Comparison of ENCODE assay signal across 40 cellular contexts in the genomic region with DNA sequence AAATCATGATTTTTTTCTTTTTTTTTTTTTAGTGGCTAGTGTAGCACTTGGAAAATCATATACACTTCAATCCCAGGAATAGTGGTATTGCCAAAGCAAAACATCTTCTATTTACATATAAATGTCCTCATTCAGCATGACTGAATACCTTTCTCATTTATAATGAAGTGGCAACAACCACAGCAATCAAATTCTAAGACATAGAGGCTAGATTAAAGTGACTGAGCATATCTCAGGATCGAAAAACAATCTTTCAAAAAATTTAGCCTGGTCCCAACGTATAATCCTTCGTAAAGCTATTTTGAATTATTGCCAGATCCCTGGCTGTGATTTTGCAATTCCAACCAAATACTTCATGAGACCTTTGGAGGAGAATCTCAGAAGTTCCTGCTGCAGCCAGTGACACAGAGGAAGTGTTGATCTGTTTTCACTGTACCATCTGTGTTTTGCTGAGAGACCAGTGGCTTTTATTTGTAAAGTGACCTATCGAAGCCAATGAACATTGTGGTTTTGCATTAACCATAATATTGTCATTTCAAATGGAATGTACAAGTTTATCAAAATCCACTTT. TPM values are rescaled to one million over a fixed set of nuclear protein-coding genes. Genes with fewer than 3 reads are reported as not detected.
"Had no signal": no experiment of that assay in that cellular context is flagged by ENCODE, and none has a peak within 500 bp of the region (broad histone marks: within the 10 kb centered on the region; RNA-seq: fewer than 3 reads in every experiment).

No MANE protein-coding gene starts in this region.

- H3K9me3 Mint-ChIP-seq: activated CD4-positive, alpha-beta T cell treated with anti-CD3 and anti-CD28 coated beads, Interleukin-2, amount 10 ng/mL, durations not matched to agents 24 days and 14 days; activated naive CD4-positive, alpha-beta T cell treated with anti-CD3 and anti-CD28 coated beads for 36 hours; brain; dendritic cell treated with granulocyte-macrophage colony-stimulating factor and Interleukin-4, amounts not matched to agents 40 ng/mL and 50 ng/mL, for 4 days; endodermal cell; natural killer cell treated with Interleukin-12 subunit alpha and Interleukin-12 subunit beta and Interleukin-15 and Interleukin-18, amount 100 ng/mL, for 72 hours; T-helper 1 cell treated with Interleukin-12 subunit alpha and Interleukin-12 subunit beta and Interleukin-4 antibody, amounts not matched to agents 30 μg/mL and 1 μg/mL, for 36 hours had no signal

- DNase-seq: activated CD4-positive, alpha-beta memory T cell treated with anti-CD3 and anti-CD28 coated beads for 36 hours; activated CD4-positive, alpha-beta T cell treated with anti-CD3 and anti-CD28 coated beads, Interleukin-2, amount 10 ng/mL, durations not matched to agents 24 days and 14 days; activated CD4-positive, CD25-positive, alpha-beta regulatory T cell treated with anti-CD3 and anti-CD28 coated beads, Interleukin-2, amount 50 U/mL, for 72 hours; activated CD8-positive, alpha-beta memory T cell treated with anti-CD3 and anti-CD28 coated beads, Interleukin-2, amount 50 U/mL, for 4 hours; activated effector memory CD4-positive, alpha-beta T cell treated with anti-CD3 and anti-CD28 coated beads, Interleukin-2, amount 50 U/mL, for 16 hours; activated naive CD4-positive, alpha-beta T cell treated with anti-CD3 and anti-CD28 coated beads for 36 hours; activated naive CD8-positive, alpha-beta T cell treated with anti-CD3 and anti-CD28 coated beads for 36 hours; activated T-cell treated with anti-CD3 and anti-CD28 coated beads, Interleukin-2, amount 50 U/mL, for 1 hour; adrenal gland; aorta; central memory CD4-positive, alpha-beta T cell; endodermal cell; foreskin keratinocyte; heart right ventricle; left ventricle myocardium inferior; mucosa of descending colon; sigmoid colon; small intestine; stimulated activated CD4-positive, alpha-beta T cell treated with anti-CD3 and anti-CD28 coated beads, Interleukin-2, amount 100 ng/mL, for 24 hours; stimulated activated naive B cell treated with anti-CD40 and anti-IgM and Interleukin-4, amounts not matched to agents 10 μg/mL and 1 μg/mL and 100 μg/mL, for 72 hours; stomach; T-helper 9 cell; thyroid gland; upper lobe of left lung; WERI-Rb-1 had no signal

- H3K27me3 ChIP-seq: adrenal gland, foreskin keratinocyte, sigmoid colon, stomach, thyroid gland, upper lobe of left lung, vagina had no signal

- H3K27ac Mint-ChIP-seq: activated CD4-positive, alpha-beta memory T cell treated with anti-CD3 and anti-CD28 coated beads for 36 hours; activated CD4-positive, alpha-beta T cell treated with anti-CD3 and anti-CD28 coated beads, Interleukin-2, amount 10 ng/mL, durations not matched to agents 24 days and 14 days; activated naive CD4-positive, alpha-beta T cell treated with anti-CD3 and anti-CD28 coated beads for 36 hours; activated naive CD8-positive, alpha-beta T cell treated with anti-CD3 and anti-CD28 coated beads for 36 hours; activated T-helper 1 cell treated with anti-CD3 and anti-CD28 coated beads, Interleukin-12 subunit alpha, Interleukin-12 subunit beta, Interleukin-2, Interleukin-4 antibody, amounts not matched to agents 30 ng/mL and 10 ng/mL and 1 ng/mL, durations not matched to agents 14 hours and 24 hours and 36 hours; brain; dendritic cell treated with granulocyte-macrophage colony-stimulating factor and Interleukin-4, amounts not matched to agents 40 ng/mL and 50 ng/mL, for 4 days; endodermal cell; natural killer cell treated with Interleukin-12 subunit alpha and Interleukin-12 subunit beta and Interleukin-15 and Interleukin-18, amount 100 ng/mL, for 72 hours; progenitor cell of endocrine pancreas; stimulated activated naive B cell treated with anti-CD40 and anti-IgM and Interleukin-4, amounts not matched to agents 10 μg/mL and 1 μg/mL and 100 μg/mL, for 72 hours; T-helper 1 cell treated with Interleukin-12 subunit alpha and Interleukin-12 subunit beta and Interleukin-4 antibody, amounts not matched to agents 30 μg/mL and 1 μg/mL, for 36 hours had no signal

- H3K36me3 ChIP-seq: adrenal gland, heart right ventricle, left ventricle myocardium inferior, sigmoid colon, stomach, thyroid gland, upper lobe of left lung, vagina, WERI-Rb-1 had no signal

- H3K27ac ChIP-seq: adrenal gland, foreskin keratinocyte, heart right ventricle, left ventricle myocardium inferior, sigmoid colon, stomach, thyroid gland, upper lobe of left lung, vagina, WERI-Rb-1 had no signal

- H3K4me3 Mint-ChIP-seq: activated CD4-positive, alpha-beta memory T cell treated with anti-CD3 and anti-CD28 coated beads for 36 hours; activated CD4-positive, alpha-beta T cell treated with anti-CD3 and anti-CD28 coated beads, Interleukin-2, amount 10 ng/mL, durations not matched to agents 24 days and 14 days; activated naive CD4-positive, alpha-beta T cell treated with anti-CD3 and anti-CD28 coated beads for 36 hours; activated naive CD8-positive, alpha-beta T cell treated with anti-CD3 and anti-CD28 coated beads for 36 hours; activated T-helper 1 cell treated with anti-CD3 and anti-CD28 coated beads, Interleukin-12 subunit alpha, Interleukin-12 subunit beta, Interleukin-2, Interleukin-4 antibody, amounts not matched to agents 30 ng/mL and 10 ng/mL and 1 ng/mL, durations not matched to agents 14 hours and 24 hours and 36 hours; brain; dendritic cell treated with granulocyte-macrophage colony-stimulating factor and Interleukin-4, amounts not matched to agents 40 ng/mL and 50 ng/mL, for 4 days; endodermal cell; natural killer cell treated with Interleukin-12 subunit alpha and Interleukin-12 subunit beta and Interleukin-15 and Interleukin-18, amount 100 ng/mL, for 72 hours; stimulated activated naive B cell treated with anti-CD40 and anti-IgM and Interleukin-4, amounts not matched to agents 10 μg/mL and 1 μg/mL and 100 μg/mL, for 72 hours; T-helper 1 cell treated with Interleukin-12 subunit alpha and Interleukin-12 subunit beta and Interleukin-4 antibody, amounts not matched to agents 30 μg/mL and 1 μg/mL, for 36 hours had no signal

- H3K36me3 Mint-ChIP-seq: activated CD4-positive, alpha-beta memory T cell treated with anti-CD3 and anti-CD28 coated beads for 36 hours; activated naive CD8-positive, alpha-beta T cell treated with anti-CD3 and anti-CD28 coated beads for 36 hours; brain; natural killer cell treated with Interleukin-12 subunit alpha and Interleukin-12 subunit beta and Interleukin-15 and Interleukin-18, amount 100 ng/mL, for 72 hours; stimulated activated naive B cell treated with anti-CD40 and anti-IgM and Interleukin-4, amounts not matched to agents 10 μg/mL and 1 μg/mL and 100 μg/mL, for 72 hours had no signal

- H3K4me1 ChIP-seq: adrenal gland, foreskin keratinocyte, heart right ventricle, left ventricle myocardium inferior, sigmoid colon, stomach, thyroid gland, upper lobe of left lung, vagina had no signal

- H3K4me3 ChIP-seq: adrenal gland, heart right ventricle, left ventricle myocardium inferior, lung, mucosa of descending colon, sigmoid colon, stomach, thyroid gland, upper lobe of left lung, vagina had no signal

- H3K9me3 ChIP-seq: adrenal gland, mucosa of descending colon, sigmoid colon, stomach, thyroid gland, upper lobe of left lung, vagina had no signal

- H3K27me3 Mint-ChIP-seq: activated CD4-positive, alpha-beta T cell treated with anti-CD3 and anti-CD28 coated beads, Interleukin-2, amount 10 ng/mL, durations not matched to agents 24 days and 14 days; dendritic cell treated with granulocyte-macrophage colony-stimulating factor and Interleukin-4, amounts not matched to agents 40 ng/mL and 50 ng/mL, for 4 days; natural killer cell treated with Interleukin-12 subunit alpha and Interleukin-12 subunit beta and Interleukin-15 and Interleukin-18, amount 100 ng/mL, for 72 hours; progenitor cell of endocrine pancreas had no signal

- H3K4me1 Mint-ChIP-seq: activated CD4-positive, alpha-beta T cell treated with anti-CD3 and anti-CD28 coated beads, Interleukin-2, amount 10 ng/mL, durations not matched to agents 24 days and 14 days; activated naive CD8-positive, alpha-beta T cell treated with anti-CD3 and anti-CD28 coated beads for 36 hours; brain; endodermal cell; stimulated activated naive B cell treated with anti-CD40 and anti-IgM and Interleukin-4, amounts not matched to agents 10 μg/mL and 1 μg/mL and 100 μg/mL, for 72 hours had no signal

RNA-seq across cellular contexts. Expression of a gene that starts 29.8 kb away (rescaled TPM):
- total RNA-seq: activated CD4-positive, alpha-beta memory T cell treated with anti-CD3 and anti-CD28 coated beads for 36 hours; activated CD4-positive, alpha-beta T cell treated with anti-CD3 and anti-CD28 coated beads, Interleukin-2, amount 10 ng/mL, durations not matched to agents 24 days and 14 days; activated CD8-positive, alpha-beta memory T cell treated with anti-CD3 and anti-CD28 coated beads for 36 hours; activated naive CD8-positive, alpha-beta T cell treated with anti-CD3 and anti-CD28 coated beads for 36 hours; activated T-helper 1 cell treated with anti-CD3 and anti-CD28 coated beads, Interleukin-12 subunit alpha, Interleukin-12 subunit beta, Interleukin-2, Interleukin-4 antibody, amounts not matched to agents 30 ng/mL and 10 ng/mL and 1 ng/mL, durations not matched to agents 14 hours and 24 hours and 36 hours; adrenal gland; aorta; esophagus mucosa; foreskin keratinocyte; glomerular endothelial cell; heart right ventricle; left ventricle myocardium inferior; lung; mesenteric fat pad; mucosa of descending colon; myocyte; natural killer cell treated with Interleukin-12 subunit alpha and Interleukin-12 subunit beta and Interleukin-15 and Interleukin-18, amount 100 ng/mL, for 72 hours; osteocyte; renal cortical epithelial cell; sigmoid colon; stomach; thyroid gland; upper lobe of left lung had no signal
- polyA plus RNA-seq: adrenal gland, aorta, foreskin keratinocyte, heart right ventricle, lung, sigmoid colon, small intestine, stomach had no signal
